13 cellular contexts compared by ENCODE assay signal in the genomic region with DNA sequence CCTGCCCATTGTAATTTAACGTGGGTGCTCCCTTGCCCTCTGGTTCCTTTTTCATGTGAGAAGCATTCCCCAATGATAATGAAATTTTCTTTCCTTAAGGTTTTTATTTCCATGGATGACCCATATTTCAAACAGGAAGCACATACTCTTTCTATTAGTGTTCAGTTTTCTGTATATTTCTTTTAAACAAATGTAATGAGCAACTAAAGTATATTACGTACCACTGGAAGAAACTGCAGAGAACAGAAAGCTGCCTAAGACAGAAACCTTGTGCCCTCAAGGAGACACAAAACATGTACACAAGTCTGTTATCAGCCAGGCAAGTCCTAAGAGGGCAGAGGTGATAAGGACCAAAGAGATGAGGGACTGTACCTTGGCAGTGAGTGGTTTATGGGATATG.
DNase-seq lines count a peak whose midpoint lies in the region; ATAC-seq and TF ChIP-seq lines count a peak whose summit lies in the region.
"Had no signal": no experiment of that assay in that cellular context is flagged by ENCODE, and none has a peak within 500 bp of the region (broad histone marks: within the 10 kb centered on the region; RNA-seq: fewer than 3 reads in every experiment).

No MANE protein-coding gene starts in this region.

- no peak overlapping the region for H3K4me3 Mint-ChIP-seq in T-helper 2 cell treated with Interferon-gamma antibody and Interleukin-4, amounts not matched to agents 5 μg/mL and 100 μg/mL, for 36 hours
- no peak overlapping the region for H3K4me3 Mint-ChIP-seq in activated CD8-positive, alpha-beta memory T cell treated with anti-CD3 and anti-CD28 coated beads, Interleukin-2, amount 10 ng/mL, durations not matched to agents 7 days and 5 days
- H3K4me3 Mint-ChIP-seq: CD4-positive, alpha-beta T cell had no signal

- CTCF ChIA-PET in activated CD8-positive, alpha-beta memory T cell treated with anti-CD3 and anti-CD28 coated beads, Interleukin-2, amount 10 ng/mL, durations not matched to agents 7 days and 5 days (lab: Charles Lee), result no interaction called here

- no peak for TF ChIP-seq CTCF in astrocyte of the spinal cord (IDR thresholded peaks at IDR 0.05; ENCODE audit: low read depth, low read length)
- no peak for TF ChIP-seq CTCF in fibroblast of mammary gland (conservative IDR thresholded peaks at IDR 0.05; ENCODE audit: control insufficient read depth, insufficient read depth, low read depth, low read length)

- DNase-seq in ELR (ENCODE audit: low read depth) (peak; percentile 4), astrocyte of the spinal cord (ENCODE audit: low read depth, low spot score) (peak; percentile 18), fibroblast of mammary gland (ENCODE audit: low read depth) (peak; percentile 1), DMS79 treated with DMSO at 0.1 percent for 48 hours (lab: John Stamatoyannopoulos, UW) (no peak), putamen (ENCODE audit: low spot score) (no peak)
- no peak for DNase-seq in T-helper 2 cell treated with Interferon-gamma antibody and Interleukin-4, amounts not matched to agents 5 μg/mL and 100 μg/mL, for 36 hours (ENCODE audit: low spot score)
- no peak for DNase-seq in activated CD8-positive, alpha-beta memory T cell treated with anti-CD3 and anti-CD28 coated beads, Interleukin-2, amount 10 ng/mL, durations not matched to agents 7 days and 5 days
- DNase-seq: ACHN; AML-193; Caco-2; CD4-positive, alpha-beta T cell; GM23248 had no signal

- H3K9me3 Mint-ChIP-seq in T-helper 2 cell treated with Interferon-gamma antibody and Interleukin-4, amounts not matched to agents 5 μg/mL and 100 μg/mL, for 36 hours, result peaks cover 4% of the 10 kb centered on the region
- H3K9me3 Mint-ChIP-seq in activated CD8-positive, alpha-beta memory T cell treated with anti-CD3 and anti-CD28 coated beads, Interleukin-2, amount 10 ng/mL, durations not matched to agents 7 days and 5 days (ENCODE audit: low read depth), result no peaks in the 10 kb centered on the region

- no peak overlapping the region for H3K4me3 ChIP-seq in astrocyte of the spinal cord (ENCODE audit: low read depth, low read length)
- H3K4me3 ChIP-seq in fibroblast of mammary gland (ENCODE audit: control insufficient read depth, low read depth, low read length), result no peak overlapping the region
- H3K4me3 ChIP-seq: GM23248, HAP-1 had no signal

- no peaks in the 10 kb centered on the region for H3K4me1 Mint-ChIP-seq in T-helper 2 cell treated with Interferon-gamma antibody and Interleukin-4, amounts not matched to agents 5 μg/mL and 100 μg/mL, for 36 hours (ENCODE audit: low read depth)
- no peaks in the 10 kb centered on the region for H3K4me1 Mint-ChIP-seq in activated CD8-positive, alpha-beta memory T cell treated with anti-CD3 and anti-CD28 coated beads, Interleukin-2, amount 10 ng/mL, durations not matched to agents 7 days and 5 days

- H3K27me3 Mint-ChIP-seq in T-helper 2 cell treated with Interferon-gamma antibody and Interleukin-4, amounts not matched to agents 5 μg/mL and 100 μg/mL, for 36 hours (ENCODE audit: low read depth), result no peaks in the 10 kb centered on the region
- H3K27me3 Mint-ChIP-seq in activated CD8-positive, alpha-beta memory T cell treated with anti-CD3 and anti-CD28 coated beads, Interleukin-2, amount 10 ng/mL, durations not matched to agents 7 days and 5 days, result no peaks in the 10 kb centered on the region
- H3K27me3 Mint-ChIP-seq: CD4-positive, alpha-beta T cell had no signal

- H3K36me3 Mint-ChIP-seq in T-helper 2 cell treated with Interferon-gamma antibody and Interleukin-4, amounts not matched to agents 5 μg/mL and 100 μg/mL, for 36 hours (ENCODE audit: low read depth), result no peaks in the 10 kb centered on the region
- H3K36me3 Mint-ChIP-seq in activated CD8-positive, alpha-beta memory T cell treated with anti-CD3 and anti-CD28 coated beads, Interleukin-2, amount 10 ng/mL, durations not matched to agents 7 days and 5 days, result no peaks in the 10 kb centered on the region

- in situ Hi-C loops in astrocyte of the spinal cord (cut with HindIII; ENCODE audit: low sequenced_read_pairs), result no loop called here

- H3K27ac Mint-ChIP-seq in T-helper 2 cell treated with Interferon-gamma antibody and Interleukin-4, amounts not matched to agents 5 μg/mL and 100 μg/mL, for 36 hours, result no peak overlapping the region
- H3K27ac Mint-ChIP-seq in activated CD8-positive, alpha-beta memory T cell treated with anti-CD3 and anti-CD28 coated beads, Interleukin-2, amount 10 ng/mL, durations not matched to agents 7 days and 5 days, result no peak overlapping the region
- H3K27ac Mint-ChIP-seq: CD4-positive, alpha-beta T cell had no signal

- ATAC-seq in activated CD8-positive, alpha-beta memory T cell treated with anti-CD3 and anti-CD28 coated beads, Interleukin-2, amount 10 ng/mL, durations not matched to agents 7 days and 5 days, result no peak

Comparison
In these comparisons a context has a peak if more than half of its experiments do, and no peak if none do; other contexts are left out.
1. DNase-seq: peak in ELR (single experiment), astrocyte of the spinal cord (single experiment) and fibroblast of mammary gland (single experiment); none in T-helper 2 cell treated with Interferon-gamma antibody and Interleukin-4, amounts not matched to agents 5 μg/mL and 100 μg/mL, for 36 hours (single experiment), DMS79 treated with DMSO at 0.1 percent for 48 hours (single experiment), activated CD8-positive, alpha-beta memory T cell treated with anti-CD3 and anti-CD28 coated beads, Interleukin-2, amount 10 ng/mL, durations not matched to agents 7 days and 5 days (single experiment) and putamen (single experiment).